2 cellular contexts compared by ENCODE assay signal in the genomic region with DNA sequence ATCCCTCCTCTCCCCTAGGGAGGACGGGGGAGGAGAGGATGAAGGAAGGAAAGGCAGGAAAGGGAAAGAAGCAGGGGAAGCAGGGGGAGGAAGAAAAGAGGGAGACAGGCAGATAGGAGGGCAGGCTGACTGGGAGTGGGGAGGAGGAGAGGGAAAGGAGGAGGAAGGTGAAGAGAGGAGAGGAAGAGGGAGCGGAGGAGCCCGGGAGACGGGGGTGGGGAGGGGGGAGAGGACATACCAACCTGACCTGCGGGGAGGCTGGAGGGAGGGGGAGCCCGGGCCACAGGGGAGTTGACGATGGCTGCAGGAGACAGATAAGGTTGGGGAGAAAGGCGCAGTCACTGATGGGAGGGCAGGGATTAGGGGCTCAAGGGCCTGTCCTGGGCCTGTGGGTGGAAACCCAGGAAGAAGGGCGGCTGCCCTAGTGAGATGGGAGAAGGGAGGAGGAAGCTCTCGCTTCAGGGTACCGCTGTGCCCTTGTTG.
TF ChIP-seq lines count a peak whose summit lies in the region.

No MANE protein-coding gene starts in this region.

TF ChIP-seq in GM23338, 12 proteins besides CTCF, POLR2A, EP300 and RAD21 (continues in another document):
- TF ChIP-seq CREB1 (CRISPR knock-in tag; IDR thresholded peaks at IDR 0.05; ENCODE audit: low read depth): no peak
- TF ChIP-seq NANOG (IDR thresholded peaks at IDR 0.05; ENCODE audit: borderline replicate concordance): no peak
- no peak for TF ChIP-seq POLR2AphosphoS5 (IDR thresholded peaks at IDR 0.05; ENCODE audit: low read depth)
- no peak for TF ChIP-seq ZNF114 (CRISPR knock-in tag; IDR thresholded peaks at IDR 0.05)
- TF ChIP-seq JUNB (IDR thresholded peaks at IDR 0.05; ENCODE audit: unreplicated experiment): no peak
- TF ChIP-seq EZH2 (IDR thresholded peaks at IDR 0.05; ENCODE audit: low read depth, unreplicated experiment): no peak
- TF ChIP-seq, protein P1, sequence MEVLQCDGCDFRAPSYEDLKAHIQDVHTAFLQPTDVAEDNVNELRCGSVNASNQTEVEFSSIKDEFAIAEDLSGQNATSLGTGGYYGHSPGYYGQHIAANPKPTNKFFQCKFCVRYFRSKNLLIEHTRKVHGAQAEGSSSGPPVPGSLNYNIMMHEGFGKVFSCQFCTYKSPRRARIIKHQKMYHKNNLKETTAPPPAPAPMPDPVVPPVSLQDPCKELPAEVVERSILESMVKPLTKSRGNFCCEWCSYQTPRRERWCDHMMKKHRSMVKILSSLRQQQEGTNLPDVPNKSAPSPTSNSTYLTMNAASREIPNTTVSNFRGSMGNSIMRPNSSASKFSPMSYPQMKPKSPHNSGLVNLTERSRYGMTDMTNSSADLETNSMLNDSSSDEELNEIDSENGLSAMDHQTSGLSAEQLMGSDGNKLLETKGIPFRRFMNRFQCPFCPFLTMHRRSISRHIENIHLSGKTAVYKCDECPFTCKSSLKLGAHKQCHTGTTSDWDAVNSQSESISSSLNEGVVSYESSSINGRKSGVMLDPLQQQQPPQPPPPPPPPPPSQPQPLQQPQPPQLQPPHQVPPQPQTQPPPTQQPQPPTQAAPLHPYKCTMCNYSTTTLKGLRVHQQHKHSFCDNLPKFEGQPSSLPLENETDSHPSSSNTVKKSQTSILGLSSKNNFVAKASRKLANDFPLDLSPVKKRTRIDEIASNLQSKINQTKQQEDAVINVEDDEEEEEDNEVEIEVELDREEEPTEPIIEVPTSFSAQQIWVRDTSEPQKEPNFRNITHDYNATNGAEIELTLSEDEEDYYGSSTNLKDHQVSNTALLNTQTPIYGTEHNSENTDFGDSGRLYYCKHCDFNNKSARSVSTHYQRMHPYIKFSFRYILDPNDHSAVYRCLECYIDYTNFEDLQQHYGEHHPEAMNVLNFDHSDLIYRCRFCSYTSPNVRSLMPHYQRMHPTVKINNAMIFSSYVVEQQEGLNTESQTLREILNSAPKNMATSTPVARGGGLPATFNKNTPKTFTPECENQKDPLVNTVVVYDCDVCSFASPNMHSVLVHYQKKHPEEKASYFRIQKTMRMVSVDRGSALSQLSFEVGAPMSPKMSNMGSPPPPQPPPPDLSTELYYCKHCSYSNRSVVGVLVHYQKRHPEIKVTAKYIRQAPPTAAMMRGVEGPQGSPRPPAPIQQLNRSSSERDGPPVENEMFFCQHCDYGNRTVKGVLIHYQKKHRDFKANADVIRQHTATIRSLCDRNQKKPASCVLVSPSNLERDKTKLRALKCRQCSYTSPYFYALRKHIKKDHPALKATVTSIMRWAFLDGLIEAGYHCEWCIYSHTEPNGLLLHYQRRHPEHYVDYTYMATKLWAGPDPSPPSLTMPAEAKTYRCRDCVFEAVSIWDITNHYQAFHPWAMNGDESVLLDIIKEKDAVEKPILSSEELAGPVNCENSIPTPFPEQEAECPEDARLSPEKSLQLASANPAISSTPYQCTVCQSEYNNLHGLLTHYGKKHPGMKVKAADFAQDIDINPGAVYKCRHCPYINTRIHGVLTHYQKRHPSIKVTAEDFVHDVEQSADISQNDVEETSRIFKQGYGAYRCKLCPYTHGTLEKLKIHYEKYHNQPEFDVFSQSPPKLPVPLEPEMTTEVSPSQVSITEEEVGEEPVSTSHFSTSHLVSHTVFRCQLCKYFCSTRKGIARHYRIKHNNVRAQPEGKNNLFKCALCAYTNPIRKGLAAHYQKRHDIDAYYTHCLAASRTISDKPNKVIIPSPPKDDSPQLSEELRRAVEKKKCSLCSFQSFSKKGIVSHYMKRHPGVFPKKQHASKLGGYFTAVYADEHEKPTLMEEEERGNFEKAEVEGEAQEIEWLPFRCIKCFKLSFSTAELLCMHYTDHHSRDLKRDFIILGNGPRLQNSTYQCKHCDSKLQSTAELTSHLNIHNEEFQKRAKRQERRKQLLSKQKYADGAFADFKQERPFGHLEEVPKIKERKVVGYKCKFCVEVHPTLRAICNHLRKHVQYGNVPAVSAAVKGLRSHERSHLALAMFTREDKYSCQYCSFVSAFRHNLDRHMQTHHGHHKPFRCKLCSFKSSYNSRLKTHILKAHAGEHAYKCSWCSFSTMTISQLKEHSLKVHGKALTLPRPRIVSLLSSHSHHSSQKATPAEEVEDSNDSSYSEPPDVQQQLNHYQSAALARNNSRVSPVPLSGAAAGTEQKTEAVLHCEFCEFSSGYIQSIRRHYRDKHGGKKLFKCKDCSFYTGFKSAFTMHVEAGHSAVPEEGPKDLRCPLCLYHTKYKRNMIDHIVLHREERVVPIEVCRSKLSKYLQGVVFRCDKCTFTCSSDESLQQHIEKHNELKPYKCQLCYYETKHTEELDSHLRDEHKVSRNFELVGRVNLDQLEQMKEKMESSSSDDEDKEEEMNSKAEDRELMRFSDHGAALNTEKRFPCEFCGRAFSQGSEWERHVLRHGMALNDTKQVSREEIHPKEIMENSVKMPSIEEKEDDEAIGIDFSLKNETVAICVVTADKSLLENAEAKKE (CRISPR knock-in tag; IDR thresholded peaks at IDR 0.05): no peak
- TF ChIP-seq EZH2phosphoT487 (IDR thresholded peaks at IDR 0.05; ENCODE audit: unreplicated experiment): no peak
- TF ChIP-seq, protein P2, sequence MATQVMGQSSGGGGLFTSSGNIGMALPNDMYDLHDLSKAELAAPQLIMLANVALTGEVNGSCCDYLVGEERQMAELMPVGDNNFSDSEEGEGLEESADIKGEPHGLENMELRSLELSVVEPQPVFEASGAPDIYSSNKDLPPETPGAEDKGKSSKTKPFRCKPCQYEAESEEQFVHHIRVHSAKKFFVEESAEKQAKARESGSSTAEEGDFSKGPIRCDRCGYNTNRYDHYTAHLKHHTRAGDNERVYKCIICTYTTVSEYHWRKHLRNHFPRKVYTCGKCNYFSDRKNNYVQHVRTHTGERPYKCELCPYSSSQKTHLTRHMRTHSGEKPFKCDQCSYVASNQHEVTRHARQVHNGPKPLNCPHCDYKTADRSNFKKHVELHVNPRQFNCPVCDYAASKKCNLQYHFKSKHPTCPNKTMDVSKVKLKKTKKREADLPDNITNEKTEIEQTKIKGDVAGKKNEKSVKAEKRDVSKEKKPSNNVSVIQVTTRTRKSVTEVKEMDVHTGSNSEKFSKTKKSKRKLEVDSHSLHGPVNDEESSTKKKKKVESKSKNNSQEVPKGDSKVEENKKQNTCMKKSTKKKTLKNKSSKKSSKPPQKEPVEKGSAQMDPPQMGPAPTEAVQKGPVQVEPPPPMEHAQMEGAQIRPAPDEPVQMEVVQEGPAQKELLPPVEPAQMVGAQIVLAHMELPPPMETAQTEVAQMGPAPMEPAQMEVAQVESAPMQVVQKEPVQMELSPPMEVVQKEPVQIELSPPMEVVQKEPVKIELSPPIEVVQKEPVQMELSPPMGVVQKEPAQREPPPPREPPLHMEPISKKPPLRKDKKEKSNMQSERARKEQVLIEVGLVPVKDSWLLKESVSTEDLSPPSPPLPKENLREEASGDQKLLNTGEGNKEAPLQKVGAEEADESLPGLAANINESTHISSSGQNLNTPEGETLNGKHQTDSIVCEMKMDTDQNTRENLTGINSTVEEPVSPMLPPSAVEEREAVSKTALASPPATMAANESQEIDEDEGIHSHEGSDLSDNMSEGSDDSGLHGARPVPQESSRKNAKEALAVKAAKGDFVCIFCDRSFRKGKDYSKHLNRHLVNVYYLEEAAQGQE (IDR thresholded peaks at IDR 0.05; ENCODE audit: unreplicated experiment): no peak
- TF ChIP-seq, protein P3, sequence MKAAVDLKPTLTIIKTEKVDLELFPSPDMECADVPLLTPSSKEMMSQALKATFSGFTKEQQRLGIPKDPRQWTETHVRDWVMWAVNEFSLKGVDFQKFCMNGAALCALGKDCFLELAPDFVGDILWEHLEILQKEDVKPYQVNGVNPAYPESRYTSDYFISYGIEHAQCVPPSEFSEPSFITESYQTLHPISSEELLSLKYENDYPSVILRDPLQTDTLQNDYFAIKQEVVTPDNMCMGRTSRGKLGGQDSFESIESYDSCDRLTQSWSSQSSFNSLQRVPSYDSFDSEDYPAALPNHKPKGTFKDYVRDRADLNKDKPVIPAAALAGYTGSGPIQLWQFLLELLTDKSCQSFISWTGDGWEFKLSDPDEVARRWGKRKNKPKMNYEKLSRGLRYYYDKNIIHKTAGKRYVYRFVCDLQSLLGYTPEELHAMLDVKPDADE (IDR thresholded peaks at IDR 0.05): no peak

TF ChIP-seq in K562, 482 proteins besides CTCF, POLR2A, EP300 and RAD21 (continues in another document):
- TF ChIP-seq ZSCAN32 (CRISPR knock-in tag; IDR thresholded peaks at IDR 0.05): no peak
- no peak for TF ChIP-seq RBM39 (optimal IDR thresholded peaks at IDR 0.05; ENCODE audit: low read depth, low read length)
- no peak for TF ChIP-seq ZNF217 (CRISPR knock-in tag; IDR thresholded peaks at IDR 0.05)
- no peak for TF ChIP-seq ZZZ3 (IDR thresholded peaks at IDR 0.05)
- no peak for TF ChIP-seq NRF1 (conservative IDR thresholded peaks at IDR 0.05 in 1 of 2, IDR thresholded peaks at IDR 0.05 in 1 of 2)
- peak; percentile 93 for TF ChIP-seq TCF3 (CRISPR knock-in tag; IDR thresholded peaks at IDR 0.05)
- TF ChIP-seq TSC22D4 (tag; IDR thresholded peaks at IDR 0.05): no peak
- no peak for TF ChIP-seq NFYB (IDR thresholded peaks at IDR 0.05; ENCODE audit: extremely low read depth, insufficient read length)
- TF ChIP-seq ZNF282 (CRISPR knock-in tag; IDR thresholded peaks at IDR 0.05): no peak
- TF ChIP-seq PYGO2 (tag; IDR thresholded peaks at IDR 0.05): no peak
- TF ChIP-seq BRD9 (IDR thresholded peaks at IDR 0.05; ENCODE audit: low read depth, partially characterized antibody): no peak
- peak; percentile 85 for TF ChIP-seq HMGN3 (IDR thresholded peaks at IDR 0.05; ENCODE audit: borderline replicate concordance, extremely low read depth, insufficient read length, low read depth, low read length)
- TF ChIP-seq, protein P4, sequence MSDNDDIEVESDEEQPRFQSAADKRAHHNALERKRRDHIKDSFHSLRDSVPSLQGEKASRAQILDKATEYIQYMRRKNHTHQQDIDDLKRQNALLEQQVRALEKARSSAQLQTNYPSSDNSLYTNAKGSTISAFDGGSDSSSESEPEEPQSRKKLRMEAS (CRISPR knock-in tag; IDR thresholded peaks at IDR 0.05): no peak
- TF ChIP-seq ESRRB (CRISPR knock-in tag; IDR thresholded peaks at IDR 0.05; ENCODE audit: borderline replicate concordance): no peak
- TF ChIP-seq HDGF (IDR thresholded peaks at IDR 0.05): peak; percentile 95
- no peak for TF ChIP-seq ZNF239 (CRISPR knock-in tag; IDR thresholded peaks at IDR 0.05)
- TF ChIP-seq FOSL1 (tag; conservative IDR thresholded peaks at IDR 0.05): peak; percentile 37; the same call in 1 of the 2 replicates
- no peak for TF ChIP-seq BRCA1 (IDR thresholded peaks at IDR 0.05)
- TF ChIP-seq BRCA1 (CRISPR knock-in tag; IDR thresholded peaks at IDR 0.05): no peak
- TF ChIP-seq SIN3B (IDR thresholded peaks at IDR 0.05; ENCODE audit: low read depth): no peak
- TF ChIP-seq LEF1 (IDR thresholded peaks at IDR 0.05): 0 out of 2 replicates have a peak, but pooled peaks have one; percentile 28
- TF ChIP-seq NCOR1 (IDR thresholded peaks at IDR 0.05): peak; percentile 92
- TF ChIP-seq HDAC1 (IDR thresholded peaks at IDR 0.05): peak in 1 of 2 experiments; percentile 73; a peak in 2 of 4 replicates
- no peak for TF ChIP-seq SMC3 (conservative IDR thresholded peaks at IDR 0.05; ENCODE audit: insufficient read depth, low read depth, low read length)
- TF ChIP-seq CHD4 (IDR thresholded peaks at IDR 0.05; ENCODE audit: insufficient read depth, insufficient replicate concordance, low read depth, low read length, poor library complexity, severe bottlenecking): no peak
- TF ChIP-seq SAFB (IDR thresholded peaks at IDR 0.05; ENCODE audit: borderline replicate concordance, low read depth, low read length): no peak
- no peak for TF ChIP-seq HNRNPLL (IDR thresholded peaks at IDR 0.05; ENCODE audit: low read depth, low read length, poor library complexity, severe bottlenecking)
- TF ChIP-seq, protein P5, sequence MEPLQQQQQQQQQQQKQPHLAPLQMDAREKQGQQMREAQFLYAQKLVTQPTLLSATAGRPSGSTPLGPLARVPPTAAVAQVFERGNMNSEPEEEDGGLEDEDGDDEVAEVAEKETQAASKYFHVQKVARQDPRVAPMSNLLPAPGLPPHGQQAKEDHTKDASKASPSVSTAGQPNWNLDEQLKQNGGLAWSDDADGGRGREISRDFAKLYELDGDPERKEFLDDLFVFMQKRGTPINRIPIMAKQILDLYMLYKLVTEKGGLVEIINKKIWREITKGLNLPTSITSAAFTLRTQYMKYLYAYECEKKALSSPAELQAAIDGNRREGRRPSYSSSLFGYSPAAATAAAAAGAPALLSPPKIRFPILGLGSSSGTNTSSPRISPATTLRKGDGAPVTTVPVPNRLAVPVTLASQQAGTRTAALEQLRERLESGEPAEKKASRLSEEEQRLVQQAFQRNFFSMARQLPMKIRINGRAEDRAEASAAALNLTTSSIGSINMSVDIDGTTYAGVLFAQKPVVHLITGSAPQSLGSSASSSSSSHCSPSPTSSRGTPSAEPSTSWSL (CRISPR knock-in tag; IDR thresholded peaks at IDR 0.05; ENCODE audit: borderline replicate concordance): no peak
- peak; percentile 91 for TF ChIP-seq CBFA2T2 (conservative IDR thresholded peaks at IDR 0.05)
- TF ChIP-seq ZNF347 (CRISPR knock-in tag; IDR thresholded peaks at IDR 0.05; ENCODE audit: low read depth): no peak
- TF ChIP-seq, protein P6, sequence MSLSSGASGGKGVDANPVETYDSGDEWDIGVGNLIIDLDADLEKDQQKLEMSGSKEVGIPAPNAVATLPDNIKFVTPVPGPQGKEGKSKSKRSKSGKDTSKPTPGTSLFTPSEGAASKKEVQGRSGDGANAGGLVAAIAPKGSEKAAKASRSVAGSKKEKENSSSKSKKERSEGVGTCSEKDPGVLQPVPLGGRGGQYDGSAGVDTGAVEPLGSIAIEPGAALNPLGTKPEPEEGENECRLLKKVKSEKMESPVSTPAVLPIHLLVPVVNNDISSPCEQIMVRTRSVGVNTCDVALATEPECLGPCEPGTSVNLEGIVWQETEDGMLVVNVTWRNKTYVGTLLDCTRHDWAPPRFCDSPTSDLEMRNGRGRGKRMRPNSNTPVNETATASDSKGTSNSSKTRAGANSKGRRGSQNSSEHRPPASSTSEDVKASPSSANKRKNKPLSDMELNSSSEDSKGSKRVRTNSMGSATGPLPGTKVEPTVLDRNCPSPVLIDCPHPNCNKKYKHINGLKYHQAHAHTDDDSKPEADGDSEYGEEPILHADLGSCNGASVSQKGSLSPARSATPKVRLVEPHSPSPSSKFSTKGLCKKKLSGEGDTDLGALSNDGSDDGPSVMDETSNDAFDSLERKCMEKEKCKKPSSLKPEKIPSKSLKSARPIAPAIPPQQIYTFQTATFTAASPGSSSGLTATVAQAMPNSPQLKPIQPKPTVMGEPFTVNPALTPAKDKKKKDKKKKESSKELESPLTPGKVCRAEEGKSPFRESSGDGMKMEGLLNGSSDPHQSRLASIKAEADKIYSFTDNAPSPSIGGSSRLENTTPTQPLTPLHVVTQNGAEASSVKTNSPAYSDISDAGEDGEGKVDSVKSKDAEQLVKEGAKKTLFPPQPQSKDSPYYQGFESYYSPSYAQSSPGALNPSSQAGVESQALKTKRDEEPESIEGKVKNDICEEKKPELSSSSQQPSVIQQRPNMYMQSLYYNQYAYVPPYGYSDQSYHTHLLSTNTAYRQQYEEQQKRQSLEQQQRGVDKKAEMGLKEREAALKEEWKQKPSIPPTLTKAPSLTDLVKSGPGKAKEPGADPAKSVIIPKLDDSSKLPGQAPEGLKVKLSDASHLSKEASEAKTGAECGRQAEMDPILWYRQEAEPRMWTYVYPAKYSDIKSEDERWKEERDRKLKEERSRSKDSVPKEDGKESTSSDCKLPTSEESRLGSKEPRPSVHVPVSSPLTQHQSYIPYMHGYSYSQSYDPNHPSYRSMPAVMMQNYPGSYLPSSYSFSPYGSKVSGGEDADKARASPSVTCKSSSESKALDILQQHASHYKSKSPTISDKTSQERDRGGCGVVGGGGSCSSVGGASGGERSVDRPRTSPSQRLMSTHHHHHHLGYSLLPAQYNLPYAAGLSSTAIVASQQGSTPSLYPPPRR (CRISPR knock-in tag; IDR thresholded peaks at IDR 0.05; ENCODE audit: borderline replicate concordance): no peak
